ENCODE assay signal across 8 cellular contexts in genomic region chr4:99563310-99564186, GRCh38. TPM values are rescaled to one million over a fixed set of nuclear protein-coding genes. Genes with fewer than 3 reads are reported as not detected.
DNase-seq lines count a peak whose midpoint lies in the region; ATAC-seq and TF ChIP-seq lines count a peak whose summit lies in the region.

A gene with protein sequence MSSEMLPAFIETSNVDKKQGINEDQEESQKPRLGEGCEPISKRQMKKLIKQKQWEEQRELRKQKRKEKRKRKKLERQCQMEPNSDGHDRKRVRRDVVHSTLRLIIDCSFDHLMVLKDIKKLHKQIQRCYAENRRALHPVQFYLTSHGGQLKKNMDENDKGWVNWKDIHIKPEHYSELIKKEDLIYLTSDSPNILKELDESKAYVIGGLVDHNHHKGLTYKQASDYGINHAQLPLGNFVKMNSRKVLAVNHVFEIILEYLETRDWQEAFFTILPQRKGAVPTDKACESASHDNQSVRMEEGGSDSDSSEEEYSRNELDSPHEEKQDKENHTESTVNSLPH (minus strand): TSS chr4:99564039. CDS start chr4:99559338, 4,701 bp downstream.

- peaks cover 13 to 20% (median 14%) of the 10 kb centered on the region in 3 donors for H3K4me1 Mint-ChIP-seq in IgD-negative memory B cell
- peaks cover 25% of the 10 kb centered on the region for H3K4me1 Mint-ChIP-seq in activated T-cell treated with anti-CD3 and anti-CD28 coated beads, Interleukin-2, amount 50 U/mL, for 24 hours (ENCODE audit: low read depth)

- H3K27me3 Mint-ChIP-seq in IgD-negative memory B cell = no peaks in the 10 kb centered on the region
- H3K27me3 Mint-ChIP-seq in activated T-cell treated with anti-CD3 and anti-CD28 coated beads, Interleukin-2, amount 50 U/mL, for 24 hours = peaks cover 14% of the 10 kb centered on the region

- peak within 1 kb of the TSS; percentile 100 for H3K27ac Mint-ChIP-seq in IgD-negative memory B cell
- peak within 1 kb of the TSS; percentile 99 for H3K27ac Mint-ChIP-seq in activated T-cell treated with anti-CD3 and anti-CD28 coated beads, Interleukin-2, amount 50 U/mL, for 24 hours

- peak within 1 kb of the TSS; percentile 98 to 100 (median 99) for H3K4me3 Mint-ChIP-seq in IgD-negative memory B cell
- peak within 1 kb of the TSS; percentile 91 for H3K4me3 Mint-ChIP-seq in activated T-cell treated with anti-CD3 and anti-CD28 coated beads, Interleukin-2, amount 50 U/mL, for 24 hours

- no peak for TF ChIP-seq CTCF in epithelial cell of proximal tubule (conservative IDR thresholded peaks at IDR 0.05; ENCODE audit: low read depth, low read length)

- no peaks in the 10 kb centered on the region for H3K9me3 Mint-ChIP-seq in IgD-negative memory B cell
- H3K9me3 Mint-ChIP-seq in activated T-cell treated with anti-CD3 and anti-CD28 coated beads, Interleukin-2, amount 50 U/mL, for 24 hours = no peaks in the 10 kb centered on the region

- H3K36me3 Mint-ChIP-seq in IgD-negative memory B cell = peaks cover 1% of the 10 kb centered on the region
- H3K36me3 Mint-ChIP-seq in activated T-cell treated with anti-CD3 and anti-CD28 coated beads, Interleukin-2, amount 50 U/mL, for 24 hours (ENCODE audit: low read depth) = peaks cover 7% of the 10 kb centered on the region

- ATAC-seq in GM21529 (IDR thresholded peaks at IDR 0.05; ENCODE audit: unreplicated experiment) = peak; percentile 93

- H3K4me3 ChIP-seq in epithelial cell of proximal tubule (ENCODE audit: low read depth, low read length) = peak within 1 kb of the TSS; percentile 78

- DNase-seq in DMS 273 treated with DMSO at 0.1 percent for 48 hours (lab: John Stamatoyannopoulos, UW) = peak; percentile 87
- DNase-seq in OCI-M2 (lab: John Stamatoyannopoulos, UW; ENCODE audit: unreplicated experiment) = peak; percentile 83
- peak; percentile 95 for DNase-seq in activated T-cell treated with anti-CD3 and anti-CD28 coated beads, Interleukin-2, amount 50 U/mL, for 24 hours
- DNase-seq in epithelial cell of proximal tubule (ENCODE audit: low read depth) = peak; percentile 88
- DNase-seq in mucosa of gallbladder (ENCODE audit: low spot score) = peak; percentile 98
- peak; percentile 91 to 96 for DNase-seq in stimulated activated CD8-positive, alpha-beta memory T cell treated with anti-CD3 and anti-CD28 coated beads, Interleukin-4, amount 100 ng/mL, for 4 hours (ENCODE audit: low read depth in 2 of 2, low spot score in 1 of 2)

RNA-seq across cellular contexts. Expression of the gene that starts here (rescaled TPM):
- 2.3 TPM for polyA plus RNA-seq in IgD-negative memory B cell
- total RNA-seq in epithelial cell of proximal tubule (9.9 and 10.2 TPM in 2 replicates), mucosa of gallbladder (7.3 TPM)

Comparison
In these comparisons a context has a peak if more than half of its experiments do, and no peak if none do; other contexts are left out.
1. Peak in every context shown above with its lines: DNase-seq, ATAC-seq and H3K4me3 ChIP-seq.